Comparison of ENCODE assay signal across 24 cellular contexts in genomic region chr7:111833461-111833860, GRCh38.
DNase-seq lines count a peak whose midpoint lies in the region; ATAC-seq, FAIRE-seq and TF ChIP-seq lines count a peak whose summit lies in the region.
"Had no signal": no experiment of that assay in that cellular context is flagged by ENCODE, and none has a peak within 500 bp of the region (broad histone marks: within the 10 kb centered on the region; RNA-seq: fewer than 3 reads in every experiment).

No MANE protein-coding gene starts in this region.

- H3K4me3 ChIP-seq in astrocyte (ENCODE audit: insufficient read depth, low read depth, low read length) = no peak overlapping the region
- H3K4me3 ChIP-seq in esophagus squamous epithelium = no peak overlapping the region
- no peak overlapping the region for H3K4me3 ChIP-seq in retinal pigment epithelial cell (ENCODE audit: low read length)
- H3K4me3 ChIP-seq: lung, ovary, tibial artery had no signal

- H3K36me3 Mint-ChIP-seq in HFFc6 (ENCODE audit: low read depth) (peaks cover 16% of the 10 kb centered on the region), astrocyte (ENCODE audit: low read depth, unreplicated experiment) (peaks cover 3% of the 10 kb centered on the region)
- H3K36me3 Mint-ChIP-seq: activated naive CD8-positive, alpha-beta T cell treated with anti-CD3 and anti-CD28 coated beads, Interleukin-2, amount 10 ng/mL, durations not matched to agents 7 days and 5 days; naive B cell had no signal

- H3K27ac ChIP-seq in astrocyte (ENCODE audit: low read depth, low read length) (no peak overlapping the region), esophagus squamous epithelium (peak overlapping the region in 3 of 4 donors; percentile 32 to 67 (median 64))
- H3K27ac ChIP-seq: ovary, tibial artery had no signal

- H2AFZ ChIP-seq in astrocyte (ENCODE audit: low read depth, low read length) = no peak overlapping the region

- TF ChIP-seq CTCF in HFFc6 (IDR thresholded peaks at IDR 0.05) (no peak), astrocyte (IDR thresholded peaks at IDR 0.05; ENCODE audit: insufficient read depth, low read depth, low read length) (no peak), esophagus squamous epithelium (IDR thresholded peaks at IDR 0.05) (no peak), retinal pigment epithelial cell (conservative IDR thresholded peaks at IDR 0.05; ENCODE audit: low read depth, low read length) (no peak)

- no peak overlapping the region for H3K9ac ChIP-seq in astrocyte (ENCODE audit: low read length)

- H3K4me3 Mint-ChIP-seq in HFFc6 (no peak overlapping the region), astrocyte (ENCODE audit: unreplicated experiment) (no peak overlapping the region)
- H3K4me3 Mint-ChIP-seq: activated CD4-positive, alpha-beta T cell treated with anti-CD3 and anti-CD28 coated beads for 36 hours; activated naive CD8-positive, alpha-beta T cell treated with anti-CD3 and anti-CD28 coated beads, Interleukin-2, amount 10 ng/mL, durations not matched to agents 7 days and 5 days; IgD-negative memory B cell; naive B cell had no signal

- H3K27me3 ChIP-seq in astrocyte (ENCODE audit: insufficient read depth, low read length) (no peaks in the 10 kb centered on the region), esophagus squamous epithelium (no peaks in the 10 kb centered on the region)
- H3K27me3 ChIP-seq: ovary, tibial artery had no signal

- intact Hi-C loops in esophagus squamous epithelium (cut with DNase I) = no loop called here

- FAIRE-seq in astrocyte (lab: Jason Lieb, UNC) = peak; percentile 37
- FAIRE-seq: GM18507, keratinocyte had no signal

- TF ChIP-seq POLR2A in esophagus squamous epithelium (IDR thresholded peaks at IDR 0.05) = no peak

- no peak overlapping the region for H3K4me2 ChIP-seq in astrocyte (ENCODE audit: low read length)

- H3K4me1 Mint-ChIP-seq in HFFc6 (ENCODE audit: low read depth) (peaks cover 62% of the 10 kb centered on the region), astrocyte (ENCODE audit: low read depth, unreplicated experiment) (peaks cover 2% of the 10 kb centered on the region)
- H3K4me1 Mint-ChIP-seq: activated CD4-positive, alpha-beta T cell treated with anti-CD3 and anti-CD28 coated beads for 36 hours; activated naive CD8-positive, alpha-beta T cell treated with anti-CD3 and anti-CD28 coated beads, Interleukin-2, amount 10 ng/mL, durations not matched to agents 7 days and 5 days; IgD-negative memory B cell; naive B cell had no signal

- no peaks in the 10 kb centered on the region for H3K36me3 ChIP-seq in astrocyte (ENCODE audit: insufficient read depth, low read length)
- no peaks in the 10 kb centered on the region for H3K36me3 ChIP-seq in esophagus squamous epithelium
- H3K36me3 ChIP-seq: ovary had no signal

- H3K27me3 Mint-ChIP-seq in HFFc6 (ENCODE audit: insufficient read depth) (no peaks in the 10 kb centered on the region), astrocyte (ENCODE audit: low read depth, unreplicated experiment) (no peaks in the 10 kb centered on the region)
- H3K27me3 Mint-ChIP-seq: IgD-negative memory B cell, naive B cell had no signal

- H3K4me1 ChIP-seq in astrocyte (ENCODE audit: insufficient read depth, low read length) (no peaks in the 10 kb centered on the region), esophagus squamous epithelium (peaks cover 3 to 57% (median 6%) of the 10 kb centered on the region in 3 donors)
- H3K4me1 ChIP-seq: tibial artery had no signal

- no peaks in the 10 kb centered on the region for H4K20me1 ChIP-seq in astrocyte (ENCODE audit: insufficient read depth, low read length)

- H3K9me3 ChIP-seq in astrocyte (ENCODE audit: insufficient read depth, low read depth, low read length) (no peaks in the 10 kb centered on the region), esophagus squamous epithelium (peaks cover 0 to 4% (median 0%) of the 10 kb centered on the region in 3 donors)
- H3K9me3 ChIP-seq: ovary, tibial artery had no signal

- H3K27ac Mint-ChIP-seq in HFFc6 = peak overlapping the region; percentile 87
- H3K27ac Mint-ChIP-seq in astrocyte (ENCODE audit: unreplicated experiment) = no peak overlapping the region
- H3K27ac Mint-ChIP-seq: activated CD4-positive, alpha-beta T cell treated with anti-CD3 and anti-CD28 coated beads for 36 hours; activated naive CD8-positive, alpha-beta T cell treated with anti-CD3 and anti-CD28 coated beads, Interleukin-2, amount 10 ng/mL, durations not matched to agents 7 days and 5 days; activated T-helper 2 cell treated with anti-CD3 and anti-CD28 coated beads, Interferon-gamma antibody, Interleukin-2, Interleukin-4, amounts not matched to agents 10 μg/mL and 5 μg/mL and 100 μg/mL, durations not matched to agents 14 hours and 24 hours and 36 hours; IgD-negative memory B cell; naive B cell had no signal

- peaks cover 10% of the 10 kb centered on the region for H3K9me3 Mint-ChIP-seq in HFFc6
- no peaks in the 10 kb centered on the region for H3K9me3 Mint-ChIP-seq in astrocyte (ENCODE audit: unreplicated experiment)
- H3K9me3 Mint-ChIP-seq: activated naive CD8-positive, alpha-beta T cell treated with anti-CD3 and anti-CD28 coated beads, Interleukin-2, amount 10 ng/mL, durations not matched to agents 7 days and 5 days; activated T-helper 2 cell treated with anti-CD3 and anti-CD28 coated beads, Interferon-gamma antibody, Interleukin-2, Interleukin-4, amounts not matched to agents 10 μg/mL and 5 μg/mL and 100 μg/mL, durations not matched to agents 14 hours and 24 hours and 36 hours had no signal

- ATAC-seq in GM18858 (IDR thresholded peaks at IDR 0.05; ENCODE audit: unreplicated experiment) (no peak), HG03460 (IDR thresholded peaks at IDR 0.05; ENCODE audit: unreplicated experiment) (no peak)
- ATAC-seq: activated CD4-positive, alpha-beta T cell treated with anti-CD3 and anti-CD28 coated beads for 36 hours; sciatic nerve had no signal

- no peaks in the 10 kb centered on the region for H3K79me2 ChIP-seq in astrocyte (ENCODE audit: insufficient read depth, low read length)

- no peak for DNase-seq in HFFc6
- DNase-seq in astrocyte (ENCODE audit: low read depth) = peak; percentile 31
- no peak for DNase-seq in esophagus squamous epithelium (lab: John Stamatoyannopoulos, UW)
- DNase-seq in retinal pigment epithelial cell (ENCODE audit: low read depth) = peak; percentile 22
- no peak for DNase-seq in stimulated activated CD4-positive, alpha-beta T cell treated with anti-CD3 and anti-CD28 coated beads, Interleukin-15, amount 100 ng/mL, for 24 hours
- DNase-seq: activated CD4-positive, alpha-beta T cell treated with anti-CD3 and anti-CD28 coated beads for 36 hours; activated naive CD8-positive, alpha-beta T cell treated with anti-CD3 and anti-CD28 coated beads, Interleukin-2, amount 10 ng/mL, durations not matched to agents 7 days and 5 days; cerebellar nuclear complex; foreskin melanocyte; H7; hippocampal formation; naive B cell; NCI-H2029; ovary; stimulated activated naive CD4-positive, alpha-beta T cell; tibial artery had no signal

Comparison
In these comparisons a context has a peak if more than half of its experiments do, and no peak if none do; other contexts are left out.
1. DNase-seq: peak in astrocyte (single experiment) and retinal pigment epithelial cell (single experiment); none in HFFc6 (single experiment), esophagus squamous epithelium (single experiment) and stimulated activated CD4-positive, alpha-beta T cell treated with anti-CD3 and anti-CD28 coated beads, Interleukin-15, amount 100 ng/mL, for 24 hours (single experiment).